Comparison of ENCODE assay signal across 9 cellular contexts in the genomic region with DNA sequence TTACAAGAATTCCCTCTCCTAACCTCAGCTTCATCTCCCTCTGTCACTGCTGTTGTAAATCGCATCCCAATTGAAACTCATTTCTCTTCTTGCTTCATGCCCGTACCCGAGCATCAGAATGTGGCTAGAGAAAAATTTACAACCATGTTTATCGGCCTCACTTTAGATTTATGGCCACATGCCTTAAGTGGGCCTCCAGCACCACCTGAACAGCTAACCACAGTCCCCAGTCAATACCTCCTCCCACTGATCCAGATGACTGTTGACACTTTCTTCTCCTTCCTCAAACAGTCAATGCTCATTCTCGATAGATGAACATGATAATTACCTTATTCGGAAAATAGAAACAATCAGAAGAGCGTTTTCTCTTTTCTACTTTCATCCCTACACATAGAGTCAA.
"Had no signal": no experiment of that assay in that cellular context is flagged by ENCODE, and none has a peak within 500 bp of the region (broad histone marks: within the 10 kb centered on the region; RNA-seq: fewer than 3 reads in every experiment).

No MANE protein-coding gene starts in this region.

- H3K27ac ChIP-seq: GM23248, HL-60, KMS-11 had no signal

- H3K4me2 ChIP-seq: KMS-11 had no signal

- H3K4me3 ChIP-seq: GM23248 had no signal

- H2AFZ ChIP-seq: GM23248 had no signal

- H3K4me3 Mint-ChIP-seq: H9 had no signal

- FAIRE-seq: H1, H54 had no signal

- H3K27ac Mint-ChIP-seq: H9 had no signal

- H3K9me3 Mint-ChIP-seq: H9 had no signal

- DNase-seq: GM23248, H9, HCEC 1CT, IMR-90, KBM-7 had no signal
